Comparison of ENCODE assay signal across 4 cellular contexts in the genomic region with DNA sequence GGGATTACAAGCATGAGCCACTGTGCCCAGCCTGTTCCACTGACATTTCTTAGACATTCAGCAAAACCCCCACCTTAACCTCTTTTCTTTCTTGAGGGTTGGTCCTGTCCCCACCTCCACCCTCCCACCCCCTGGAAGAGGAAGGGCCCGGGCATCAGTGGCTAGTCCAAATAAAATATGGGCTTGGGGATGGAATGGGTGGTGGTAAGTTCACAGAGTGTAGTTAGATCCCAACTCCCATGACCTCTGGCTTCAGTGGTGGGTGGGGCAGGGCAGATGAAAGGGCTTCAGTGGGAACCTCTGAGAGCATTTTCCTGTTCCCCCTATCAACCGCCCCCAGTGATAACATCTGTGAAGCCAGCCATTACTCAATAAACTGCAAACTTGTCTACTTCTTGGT.
"Had no signal": no experiment of that assay in that cellular context is flagged by ENCODE, and none has a peak within 500 bp of the region (broad histone marks: within the 10 kb centered on the region; RNA-seq: fewer than 3 reads in every experiment).

No MANE protein-coding gene starts in this region.

- DNase-seq: esophagus squamous epithelium had no signal

- H3K27ac Mint-ChIP-seq: activated naive CD8-positive, alpha-beta T cell treated with anti-CD3 and anti-CD28 coated beads for 36 hours; stimulated activated memory B cell treated with anti-CD40 and anti-IgM and Interleukin-4, amounts not matched to agents 10 μg/mL and 1 μg/mL and 100 μg/mL, for 72 hours had no signal

- H3K4me2 ChIP-seq: smooth muscle cell had no signal

- H3K9me3 Mint-ChIP-seq: activated naive CD8-positive, alpha-beta T cell treated with anti-CD3 and anti-CD28 coated beads for 36 hours; stimulated activated memory B cell treated with anti-CD40 and anti-IgM and Interleukin-4, amounts not matched to agents 10 μg/mL and 1 μg/mL and 100 μg/mL, for 72 hours had no signal

- H3K4me3 ChIP-seq: esophagus squamous epithelium, smooth muscle cell had no signal

- H3K9me3 ChIP-seq: esophagus squamous epithelium had no signal

- H3K4me3 Mint-ChIP-seq: activated naive CD8-positive, alpha-beta T cell treated with anti-CD3 and anti-CD28 coated beads for 36 hours; stimulated activated memory B cell treated with anti-CD40 and anti-IgM and Interleukin-4, amounts not matched to agents 10 μg/mL and 1 μg/mL and 100 μg/mL, for 72 hours had no signal
